Comparison of ENCODE assay signal across 20 cellular contexts in the genomic region with DNA sequence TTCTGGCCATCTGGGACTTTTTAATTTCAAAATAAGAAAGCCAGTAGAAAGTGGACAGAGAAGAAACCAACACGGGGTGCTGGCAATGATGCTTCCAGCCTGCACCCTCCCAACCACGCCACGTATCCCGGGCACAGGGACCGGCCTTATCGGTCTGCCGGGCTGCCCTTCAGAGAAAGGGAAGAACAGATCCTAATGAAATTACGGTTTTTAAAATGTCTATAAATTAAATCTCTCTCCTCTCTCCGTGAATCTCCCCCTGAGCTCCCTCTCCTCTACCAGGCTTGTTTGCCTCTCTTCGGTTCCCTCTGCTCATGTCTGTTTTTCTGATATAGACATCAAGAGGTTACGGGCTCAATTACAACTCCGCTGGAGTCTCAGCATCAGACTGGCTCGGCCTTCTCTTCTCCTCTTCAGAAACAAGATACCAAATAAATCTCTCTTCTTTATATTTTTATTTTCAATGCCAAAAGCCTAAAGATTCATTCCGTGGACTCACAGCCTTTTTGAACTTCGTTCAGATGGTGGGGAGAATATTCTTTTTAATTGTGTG. TPM values are rescaled to one million over a fixed set of nuclear protein-coding genes. Genes with fewer than 3 reads are reported as not detected.
DNase-seq lines count a peak whose midpoint lies in the region; ATAC-seq and TF ChIP-seq lines count a peak whose summit lies in the region.
"Had no signal": no experiment of that assay in that cellular context is flagged by ENCODE, and none has a peak within 500 bp of the region (broad histone marks: within the 10 kb centered on the region; RNA-seq: fewer than 3 reads in every experiment).

No MANE protein-coding gene starts in this region.

- ATAC-seq in foreskin keratinocyte: no peak
- ATAC-seq: A549; activated T-helper 17 cell treated with anti-CD3 and anti-CD28 coated beads, Interleukin-2, amount 50 U/mL, for 72 hours; natural killer cell; stimulated activated naive CD8-positive, alpha-beta T cell treated with anti-CD3 and anti-CD28 coated beads, Interleukin-15, Interleukin-2, amounts not matched to agents 100 U/mL and 50 U/mL, for 24 hours had no signal

- WGBS in prostate gland: 63% methylated on average over 15 of the region's 15 CpGs

- intact Hi-C loops in prostate gland (cut with DNase I): loop anchor here (5.0 kb wide), 1 partner anchor 98 kb away; no protein-coding TSS in a partner anchor

- no peak overlapping the region for H3K4me3 ChIP-seq in prostate gland
- H3K4me3 ChIP-seq: A549, smooth muscle cell had no signal

- TF ChIP-seq POLR2A in prostate gland (IDR thresholded peaks at IDR 0.05): no peak

- H3K27me3 ChIP-seq in prostate gland (replicated peaks; ENCODE audit: insufficient read depth): no peaks in the 10 kb centered on the region
- H3K27me3 ChIP-seq in foreskin keratinocyte: peaks cover 93% of the 10 kb centered on the region

- DNase-seq in DMS79 treated with DMSO at 0.1 percent for 48 hours (lab: John Stamatoyannopoulos, UW) (peak; percentile 78), DMS79 (lab: John Stamatoyannopoulos, UW) (no peak), NCI-H69 (lab: John Stamatoyannopoulos, UW) (peak; percentile 62), prostate gland (ENCODE audit: low spot score) (no peak), medulla oblongata (ENCODE audit: extremely low spot score) (no peak), foreskin keratinocyte (no peak), hippocampal formation (lab: John Stamatoyannopoulos, UW) (no peak)
- DNase-seq: activated CD4-positive, alpha-beta T cell treated with anti-CD3 and anti-CD28 coated beads, Interleukin-2, amount 10 ng/mL, durations not matched to agents 24 days and 14 days; effector CD4-positive, alpha-beta T cell; mesendoderm; natural killer cell; NCI-H1436; NCI-H446 treated with DMSO at 0.1 percent for 48 hours; SHP77; stimulated activated CD4-positive, alpha-beta T cell treated with anti-CD3 and anti-CD28 coated beads, Interleukin-4, amount 100 ng/mL, for 1 hour; stimulated activated naive CD8-positive, alpha-beta T cell treated with anti-CD3 and anti-CD28 coated beads, Interleukin-15, Interleukin-2, amounts not matched to agents 100 U/mL and 50 U/mL, for 24 hours had no signal

- H3K36me3 ChIP-seq in prostate gland: no peaks in the 10 kb centered on the region

- H3K4me1 ChIP-seq in prostate gland (replicated peaks): peaks cover 10% of the 10 kb centered on the region
- H3K4me1 ChIP-seq in foreskin keratinocyte: peaks cover 3% of the 10 kb centered on the region

- TF ChIP-seq CTCF in 22Rv1 (IDR thresholded peaks at IDR 0.05): no peak
- TF ChIP-seq CTCF in prostate gland (IDR thresholded peaks at IDR 0.05): no peak
- no peak for TF ChIP-seq CTCF in foreskin keratinocyte (conservative IDR thresholded peaks at IDR 0.05)

- H3K9me3 ChIP-seq in prostate gland: no peaks in the 10 kb centered on the region
- H3K9me3 ChIP-seq: A549 had no signal

- peak overlapping the region; percentile 96 for H3K27ac ChIP-seq in 22Rv1
- H3K27ac ChIP-seq in prostate gland: peak overlapping the region; percentile 92 to 96
- H3K27ac ChIP-seq in foreskin keratinocyte: no peak overlapping the region
- H3K27ac ChIP-seq: A549 had no signal

RNA-seq across cellular contexts. Expression of a gene that starts 6.2 kb away (rescaled TPM):
- 10 to 100 TPM; 90.9 to 96.9 TPM for total RNA-seq in prostate gland
- total RNA-seq in foreskin keratinocyte: 4.7 and 6.8 TPM in 2 replicates
- polyA plus RNA-seq in foreskin keratinocyte: 2.7 and 3.5 TPM in 2 replicates

Comparison
In these comparisons a context has a peak if more than half of its experiments do, and no peak if none do; other contexts are left out.
1. DNase-seq: peak in DMS79 treated with DMSO at 0.1 percent for 48 hours (single experiment) and NCI-H69 (single experiment); none in DMS79 (single experiment), prostate gland (single experiment), medulla oblongata (single experiment), foreskin keratinocyte (0 of 2) and hippocampal formation (0 of 2).
2. RNA of a gene that starts 6.2 kb away (total RNA-seq): 90.9 to 96.9 TPM in prostate gland; 4.7 to 6.8 TPM in foreskin keratinocyte; every median in the first group is over 10 times any median in the second.